ENCODE assay signal across 8 cellular contexts in genomic region chr10:71835671-71836593, GRCh38. TPM values are rescaled to one million over a fixed set of nuclear protein-coding genes. Genes with fewer than 3 reads are reported as not detected.
DNase-seq lines count a peak whose midpoint lies in the region; ATAC-seq and TF ChIP-seq lines count a peak whose summit lies in the region.

No MANE protein-coding gene starts in this region.

- H3K27ac ChIP-seq in heart left ventricle: peak overlapping the region; percentile 61 to 89 (median 78)

- H3K9me3 ChIP-seq in heart left ventricle: no peaks in the 10 kb centered on the region

- peak; percentile 81 for ATAC-seq in GM19397 (IDR thresholded peaks at IDR 0.05; ENCODE audit: unreplicated experiment)
- peak; percentile 94 for ATAC-seq in HG03432 (IDR thresholded peaks at IDR 0.05; ENCODE audit: unreplicated experiment)
- ATAC-seq in heart left ventricle: peak; percentile 20 to 60 (median 52)

- peaks cover 0 to 44% (median 31%) of the 10 kb centered on the region in 9 donors for H3K36me3 ChIP-seq in heart left ventricle

- TF ChIP-seq POLR2A in heart left ventricle (IDR thresholded peaks at IDR 0.05): no peak

- H3K27me3 ChIP-seq in heart left ventricle: no peaks in the 10 kb centered on the region

- intact Hi-C loops in heart left ventricle (cut with DNase I): loop anchor here (5.0 to 10.0 kb wide), 5 partner anchors 49 to 61 kb away; no protein-coding TSS in a partner anchor

- no peak for TF ChIP-seq CTCF in heart left ventricle (IDR thresholded peaks at IDR 0.05)

- peaks cover 30 to 98% (median 82%) of the 10 kb centered on the region in 12 donors for H3K4me1 ChIP-seq in heart left ventricle

- 18 to 37% (median 24%) methylated on average over 11 of the region's 11 CpGs for whole genome bisulfite sequencing in heart left ventricle, 4 donors

- H3K4me3 ChIP-seq in heart left ventricle: peak overlapping the region in 2 of 12 donors; percentile 1 to 28

- peak; percentile 90 for DNase-seq in DMS153 (lab: John Stamatoyannopoulos, UW)
- peak; percentile 90 for DNase-seq in T1000 (lab: John Stamatoyannopoulos, UW)
- DNase-seq in heart left ventricle: peak; percentile 65 to 85 (median 81)
- DNase-seq in retina: peak; percentile 53
- DNase-seq in stimulated activated CD4-positive, alpha-beta T cell treated with anti-CD3 and anti-CD28 coated beads, Interleukin-4, amount 100 ng/mL, for 1 hour: no peak
- no peak for DNase-seq in NCI-H2029 (lab: John Stamatoyannopoulos, UW)

RNA-seq across cellular contexts. Expression of gene PSAP, which starts 15.1 kb away (rescaled TPM):
- 1,000 to 10,000 TPM; 1,282 to 2,171 (median 1,665) TPM for total RNA-seq in heart left ventricle
- polyA plus RNA-seq in heart left ventricle: 1,000 to 10,000 TPM in 1 of 2 donors, 100 to 1,000 TPM in 1; 454 to 1,132 TPM

Comparison
In these comparisons a context has a peak if more than half of its experiments do, and no peak if none do; other contexts are left out.
1. DNase-seq: peak in DMS153 (single experiment), T1000 (single experiment), heart left ventricle (5 of 5) and retina (single experiment); none in stimulated activated CD4-positive, alpha-beta T cell treated with anti-CD3 and anti-CD28 coated beads, Interleukin-4, amount 100 ng/mL, for 1 hour (single experiment) and NCI-H2029 (single experiment).
2. Peak in every context shown above with its lines, with median percentiles within 50 percentile points of each other: ATAC-seq.